In genomic region chr15:34099914-34100313, GRCh38 we compare ENCODE assay signal across 13 cellular contexts. TPM values are rescaled to one million over a fixed set of nuclear protein-coding genes. Genes with fewer than 3 reads are reported as not detected.
DNase-seq lines count a peak whose midpoint lies in the region; ATAC-seq, FAIRE-seq and TF ChIP-seq lines count a peak whose summit lies in the region.
"Had no signal": no experiment of that assay in that cellular context is flagged by ENCODE, and none has a peak within 500 bp of the region (broad histone marks: within the 10 kb centered on the region; RNA-seq: fewer than 3 reads in every experiment).

No MANE protein-coding gene starts in this region.

- H3K4me1 ChIP-seq in K562 (replicated peaks in 1 of 2; ENCODE audit: control insufficient read depth in 2 of 2, insufficient read depth in 2 of 2, low read length in 2 of 2) (peaks cover 0 to 3% of the 10 kb centered on the region in 2 experiments; a peak in 1 of 5 replicates), osteoblast (ENCODE audit: insufficient read depth, low read length) (peaks cover 21% of the 10 kb centered on the region)

- no peaks in the 10 kb centered on the region for H3K27me3 Mint-ChIP-seq in T-helper 2 cell treated with Interferon-gamma antibody and Interleukin-4, amounts not matched to agents 5 μg/mL and 100 μg/mL, for 36 hours (ENCODE audit: low read depth)

- H3K9ac ChIP-seq in K562 (ENCODE audit: insufficient read depth in 1 of 2, low read depth in 2 of 2, low read length in 2 of 2): 0 out of 4 replicates have a peak overlapping the region, but pooled peaks of 1 of the 2 experiments have one; percentile 92

- TF ChIP-seq CTCF in K562 (IDR thresholded peaks at IDR 0.05 in 2 of 3, conservative IDR thresholded peaks at IDR 0.05 in 1 of 3; ENCODE audit: insufficient read depth in 2 of 3, low read depth in 1 of 3, low read length in 3 of 3): no peak
- no peak for TF ChIP-seq CTCF in osteoblast (IDR thresholded peaks at IDR 0.05; ENCODE audit: extremely low read depth, low read depth, low read length)
- TF ChIP-seq CTCF in GM13977 (IDR thresholded peaks at IDR 0.05; ENCODE audit: extremely low read depth, insufficient read depth, missing control alignments): no peak

- in situ Hi-C loops in K562 (cut with MboI): loop anchor here (5.0 kb wide), 1 partner anchor 112 kb away; the partner anchor contains the start of gene KATNBL1
- in situ Hi-C loops in GM13977 (cut with MboI; ENCODE audit: low pct_unique_long_range_greater_than_20kb, low sequenced_read_pairs, unreplicated experiment): loop anchor here (25.0 kb wide), 3 partner anchors 112 to 487 kb away; partner anchors contain the start of genes GOLGA8B, KATNBL1, NOP10 and NUTM1

- H3K27ac Mint-ChIP-seq in T-helper 2 cell treated with Interferon-gamma antibody and Interleukin-4, amounts not matched to agents 5 μg/mL and 100 μg/mL, for 36 hours: peak overlapping the region; percentile 74

- no peak for DNase-seq in T-helper 2 cell treated with Interferon-gamma antibody and Interleukin-4, amounts not matched to agents 5 μg/mL and 100 μg/mL, for 36 hours (ENCODE audit: low spot score)
- DNase-seq in T-helper 2 cell (no peak), MG63 (no peak), K562 (ENCODE audit: extremely low read depth in 1 of 4, low spot score in 3 of 4) (no peak), osteoblast (ENCODE audit: insufficient read length, low spot score, missing footprints) (no peak), GM13977 (ENCODE audit: low spot score) (no peak), left lobe of liver (ENCODE audit: low spot score) (no peak), NCI-H2196 treated with DMSO at 0.1 percent for 48 hours (lab: John Stamatoyannopoulos, UW; ENCODE audit: unreplicated experiment) (no peak)
- DNase-seq: dermis blood vessel endothelial cell; foreskin keratinocyte; NCI-H2107; stimulated activated CD4-positive, alpha-beta T cell treated with anti-CD3 and anti-CD28 coated beads, Interleukin-4, amount 100 ng/mL, for 1 hour had no signal

- ATAC-seq in K562 (no peak), left lobe of liver (no peak)
- ATAC-seq: foreskin keratinocyte had no signal

- H3K4me1 Mint-ChIP-seq in T-helper 2 cell treated with Interferon-gamma antibody and Interleukin-4, amounts not matched to agents 5 μg/mL and 100 μg/mL, for 36 hours (ENCODE audit: low read depth): peaks cover 28% of the 10 kb centered on the region

- no peaks in the 10 kb centered on the region for H4K20me1 ChIP-seq in K562 (replicated peaks; ENCODE audit: control insufficient read depth, insufficient read depth, low read length)
- no peaks in the 10 kb centered on the region for H4K20me1 ChIP-seq in osteoblast (ENCODE audit: insufficient read depth, low read length)

- no TSS peak for BruUV-seq in K562 (replicated peaks; lab: Mats Ljungman, UMichigan)

- POLR2A ChIA-PET in K562 (lab: Yijun Ruan, JAX): interaction anchor here (1.1 kb wide), 1 partner anchor 27 kb away, joined by 4 read pairs; no protein-coding TSS in a partner anchor

- peak overlapping the region; percentile 97; the same call in 1 of the 2 replicates for H3K4me2 ChIP-seq in K562 (ENCODE audit: insufficient read depth, low read length)
- H3K4me2 ChIP-seq in osteoblast (ENCODE audit: insufficient read depth, low read length): peak overlapping the region; percentile 92

- H3K4me3 ChIP-seq in MG63 (peak overlapping the region; percentile 98; the same call in 1 of the 2 replicates), K562 (no peak overlapping the region), osteoblast (ENCODE audit: insufficient read depth, low read length) (no peak overlapping the region)

- no peaks in the 10 kb centered on the region for H3K9me1 ChIP-seq in K562 (ENCODE audit: control insufficient read depth, insufficient read depth, low read length)

- 87% methylated on average over 5 of the region's 5 CpGs for WGBS in K562 (ENCODE audit: insufficient coverage, low coverage, missing lambda C conversion rate)

- peaks cover 3% of the 10 kb centered on the region; the same call in 1 of the 2 replicates for H3K36me3 ChIP-seq in MG63
- peaks cover 28% of the 10 kb centered on the region for H3K36me3 ChIP-seq in K562 (ENCODE audit: control insufficient read depth, insufficient read depth, low read length)
- H3K36me3 ChIP-seq in osteoblast (ENCODE audit: insufficient read depth, low read length): no peaks in the 10 kb centered on the region

- no peak for TF ChIP-seq EP300 in K562 (IDR thresholded peaks at IDR 0.05; ENCODE audit: low read length)

- H3K36me3 Mint-ChIP-seq in T-helper 2 cell treated with Interferon-gamma antibody and Interleukin-4, amounts not matched to agents 5 μg/mL and 100 μg/mL, for 36 hours (ENCODE audit: low read depth): peaks cover 26% of the 10 kb centered on the region

- intact Hi-C loops in K562 (cut with micrococcal nuclease): no loop called here

- peaks cover 56% of the 10 kb centered on the region for H3K79me2 ChIP-seq in K562 (ENCODE audit: control insufficient read depth, insufficient read depth, low read length)
- H3K79me2 ChIP-seq in osteoblast (ENCODE audit: insufficient read depth, low read length): peaks cover 73% of the 10 kb centered on the region

- no peak overlapping the region for H3K27ac ChIP-seq in K562 (ENCODE audit: extremely low read depth, low read depth, low read length)
- H3K27ac ChIP-seq in osteoblast (ENCODE audit: low read depth, low read length): no peak overlapping the region
- H3K27ac ChIP-seq: foreskin keratinocyte had no signal

- H3K27me3 ChIP-seq in MG63: no peaks in the 10 kb centered on the region
- H3K27me3 ChIP-seq in K562 (ENCODE audit: control insufficient read depth in 2 of 2, insufficient read depth in 2 of 2, low read length in 2 of 2): no peaks in the 10 kb centered on the region
- no peaks in the 10 kb centered on the region for H3K27me3 ChIP-seq in osteoblast (ENCODE audit: insufficient read depth, low read length)
- H3K27me3 ChIP-seq: foreskin keratinocyte had no signal

- no peaks in the 10 kb centered on the region for H3K9me3 ChIP-seq in MG63
- H3K9me3 ChIP-seq in K562 (replicated peaks; ENCODE audit: control insufficient read depth, insufficient read depth, low read depth, low read length): no peaks in the 10 kb centered on the region; the same call in 1 of the 2 replicates
- H3K9me3 ChIP-seq in osteoblast (ENCODE audit: low read depth, low read length): no peaks in the 10 kb centered on the region

- H3K4me3 Mint-ChIP-seq in T-helper 2 cell treated with Interferon-gamma antibody and Interleukin-4, amounts not matched to agents 5 μg/mL and 100 μg/mL, for 36 hours: peak overlapping the region; percentile 100

- CTCF ChIA-PET in K562 (lab: Yijun Ruan, JAX; ENCODE audit: low intra/inter-chr PET ratio): no interaction called here

- H3K9me3 Mint-ChIP-seq in T-helper 2 cell treated with Interferon-gamma antibody and Interleukin-4, amounts not matched to agents 5 μg/mL and 100 μg/mL, for 36 hours: peaks cover 9% of the 10 kb centered on the region

- no peak for TF ChIP-seq RAD21 in K562 (CRISPR knock-in tag; conservative IDR thresholded peaks at IDR 0.05 in 1 of 2, IDR thresholded peaks at IDR 0.05 in 1 of 2)

- FAIRE-seq in K562 (lab: Jason Lieb, UNC): no peak
- FAIRE-seq: A204.1 had no signal

- H2AFZ ChIP-seq in K562 (ENCODE audit: low read depth, low read length) (no peak overlapping the region), osteoblast (ENCODE audit: low read length) (no peak overlapping the region)

- TF ChIP-seq POLR2A in K562 (conservative IDR thresholded peaks at IDR 0.05): no peak

RNA-seq across cellular contexts. Expression of gene EMC7, which starts 1.7 kb away (rescaled TPM):
- total RNA-seq in MG63 (2014; rRNA removed; shearing (Covaris generic); ENCODE audit: low replicate concordance): 59.0 and 66.2 TPM in 2 replicates
- 38.1 and 57.5 TPM in 2 replicates for total RNA-seq in K562 (2011; cell fraction: chromatin; rRNA removed; ENCODE audit: low replicate concordance)
- 52.8 and 58.4 TPM in 2 replicates for total RNA-seq in K562 (2011; cell fraction: nucleolus; rRNA removed)
- 81.1 and 92.0 TPM in 2 replicates for total RNA-seq in K562 (2011; cell fraction: nucleoplasm; rRNA removed)
- 33.5 and 34.1 TPM in 2 replicates for total RNA-seq in K562 (2014; rRNA removed)
- total RNA-seq in K562 (2014; rRNA removed; fragmentation: Illumina TruSeq; extraction: Trizol): 43.2 and 50.4 TPM in 2 replicates
- total RNA-seq in K562 (2015; rRNA removed; fragmentation: Illumina TruSeq; extraction: Trizol): 44.8 and 49.7 TPM in 2 replicates
- 56.4 and 63.7 TPM in 2 replicates for total RNA-seq in K562 (2021)
- polyA plus RNA-seq in K562 (2011; rRNA removed): 64.2 and 80.2 TPM in 2 replicates
- polyA plus RNA-seq in K562 (2011; cell fraction: cytosol; rRNA removed): 25.4 and 37.1 TPM in 2 replicates
- 16.3 and 20.6 TPM in 2 replicates for polyA plus RNA-seq in K562 (2011; cell fraction: nucleus; rRNA removed)
- polyA plus RNA-seq in K562 (2012): 63.4 and 94.4 TPM in 2 replicates
- 92.8 and 102 TPM in 2 replicates for polyA plus RNA-seq in K562 (2014; fragmentation: Illumina TruSeq; extraction: Trizol)
- 10 to 100 TPM; 25.8 to 48.3 TPM for polyA plus RNA-seq in K562 (2014; fragmentation: Nextera tagmentation; extraction: Ambion mirVana)
- 64.3 and 73.1 TPM in 2 replicates for polyA plus RNA-seq in K562 (2014; rRNA removed)
- polyA minus RNA-seq in K562 (2011; rRNA and poly(A)+ RNA removed): 41.2 and 49.2 TPM in 2 replicates
- polyA minus RNA-seq in K562 (2011; cell fraction: cytosol; rRNA and poly(A)+ RNA removed): 12.5 and 15.9 TPM in 2 replicates
- polyA minus RNA-seq in K562 (2011; cell fraction: nucleus; rRNA and poly(A)+ RNA removed): 3.8 and 11.6 TPM in 2 replicates
- total RNA-seq in osteoblast: 40.5 and 48.0 TPM in 2 replicates
- 38.1 TPM for total RNA-seq in left lobe of liver

RNA-seq across cellular contexts. Expression of gene PGBD4, which starts 2.0 kb away (rescaled TPM):
- total RNA-seq in MG63 (2014; rRNA removed; shearing (Covaris generic); ENCODE audit: low replicate concordance): 0.76 and 1.6 TPM in 2 replicates
- 6.3 and 11.2 TPM in 2 replicates for total RNA-seq in K562 (2011; cell fraction: chromatin; rRNA removed; ENCODE audit: low replicate concordance)
- total RNA-seq in K562 (2011; cell fraction: nucleolus; rRNA removed): 6.7 and 7.0 TPM in 2 replicates
- total RNA-seq in K562 (2011; cell fraction: nucleoplasm; rRNA removed): 6.9 and 8.6 TPM in 2 replicates
- total RNA-seq in K562 (2014; rRNA removed): 2.2 TPM in 2 replicates
- total RNA-seq in K562 (2014; rRNA removed; fragmentation: Illumina TruSeq; extraction: Trizol): 3.0 and 3.1 TPM in 2 replicates
- total RNA-seq in K562 (2015; rRNA removed; fragmentation: Illumina TruSeq; extraction: Trizol): 2.9 and 3.3 TPM in 2 replicates
- total RNA-seq in K562 (2021): 2.1 and 2.2 TPM in 2 replicates
- 4.3 and 4.9 TPM in 2 replicates for polyA plus RNA-seq in K562 (2011; rRNA removed)
- 1.7 and 2.4 TPM in 2 replicates for polyA plus RNA-seq in K562 (2011; cell fraction: cytosol; rRNA removed)
- polyA plus RNA-seq in K562 (2011; cell fraction: nucleus; rRNA removed): 3.4 and 3.7 TPM in 2 replicates
- polyA plus RNA-seq in K562 (2012): 1.5 and 1.6 TPM in 2 replicates
- polyA plus RNA-seq in K562 (2014; fragmentation: Illumina TruSeq; extraction: Trizol): 3.0 and 3.4 TPM in 2 replicates
- polyA plus RNA-seq in K562 (2014; fragmentation: Nextera tagmentation; extraction: Ambion mirVana): 1 to 10 TPM; 2.3 to 2.5 TPM
- polyA plus RNA-seq in K562 (2014; rRNA removed): 2.7 and 3.2 TPM in 2 replicates
- polyA minus RNA-seq in K562 (2011; rRNA and poly(A)+ RNA removed): 6.2 and 6.4 TPM in 2 replicates
- polyA minus RNA-seq in K562 (2011; cell fraction: cytosol; rRNA and poly(A)+ RNA removed): 1.1 and 1.5 TPM in 2 replicates
- polyA minus RNA-seq in K562 (2011; cell fraction: nucleus; rRNA and poly(A)+ RNA removed): 4.7 and 8.2 TPM in 2 replicates
- 1.8 and 2.1 TPM in 2 replicates for total RNA-seq in osteoblast
- 0.93 TPM for total RNA-seq in left lobe of liver
